ENCODE assay signal across 1 cellular context in genomic region chr9:120928720-120929389, GRCh38.
TF ChIP-seq lines count a peak whose summit lies in the region.

No MANE protein-coding gene starts in this region.

TF ChIP-seq in HepG2, 621 proteins besides CTCF, POLR2A, EP300 and RAD21 (continued from another document and continues in another):
- TF ChIP-seq AGO2 (optimal IDR thresholded peaks at IDR 0.05; ENCODE audit: low read depth, low read length) (peak; percentile 21), HOXD1 (CRISPR knock-in tag; IDR thresholded peaks at IDR 0.05) (peak; percentile 62; the same call in 1 of the 2 replicates), PHF21A (CRISPR knock-in tag; IDR thresholded peaks at IDR 0.05) (no peak), DDIT3 (CRISPR knock-in tag; IDR thresholded peaks at IDR 0.05) (no peak), HMGXB4 (CRISPR knock-in tag; IDR thresholded peaks at IDR 0.05; ENCODE audit: borderline replicate concordance in 1 of 2, low read depth in 1 of 2) (peak; percentile 71 to 76; a peak in 2 of 4 replicates), ZNF549 (CRISPR knock-in tag; IDR thresholded peaks at IDR 0.05) (no peak), HNRNPLL (IDR thresholded peaks at IDR 0.05; ENCODE audit: low read depth, low read length, poor library complexity, severe bottlenecking) (peak; percentile 57), ZNF605 (CRISPR knock-in tag; IDR thresholded peaks at IDR 0.05) (0 out of 2 replicates have a peak, but pooled peaks have one; percentile 15), ZNF709 (CRISPR knock-in tag; IDR thresholded peaks at IDR 0.05) (peak; percentile 21; the same call in 1 of the 2 replicates), ZNF10 (CRISPR knock-in tag; IDR thresholded peaks at IDR 0.05; ENCODE audit: borderline replicate concordance, low read depth) (no peak), PLSCR1 (CRISPR knock-in tag; IDR thresholded peaks at IDR 0.05; ENCODE audit: borderline replicate concordance) (no peak), ZNF543 (CRISPR knock-in tag; IDR thresholded peaks at IDR 0.05) (peak; percentile 77), MTA1 (CRISPR knock-in tag; IDR thresholded peaks at IDR 0.05; ENCODE audit: borderline replicate concordance) (peak; percentile 41; the same call in 1 of the 2 replicates), NFAT5 (CRISPR knock-in tag; IDR thresholded peaks at IDR 0.05) (0 out of 2 replicates have a peak, but pooled peaks have one; percentile 68), SP2 (CRISPR knock-in tag; IDR thresholded peaks at IDR 0.05) (0 out of 2 replicates have a peak, but pooled peaks have one; percentile 27), ZNF570 (CRISPR knock-in tag; IDR thresholded peaks at IDR 0.05; ENCODE audit: borderline replicate concordance) (peak; percentile 49; the same call in 1 of the 2 replicates), ZNF136 (CRISPR knock-in tag; IDR thresholded peaks at IDR 0.05; ENCODE audit: low read depth) (0 out of 2 replicates have a peak, but pooled peaks have one; percentile 47), AKAP8 (CRISPR knock-in tag; IDR thresholded peaks at IDR 0.05) (peak; percentile 45; the same call in 1 of the 2 replicates), EEA1 (CRISPR knock-in tag; IDR thresholded peaks at IDR 0.05; ENCODE audit: borderline replicate concordance) (no peak; the same call in 1 of the 2 replicates), FIP1L1 (IDR thresholded peaks at IDR 0.05; ENCODE audit: borderline replicate concordance, insufficient read depth, low read depth, low read length) (no peak), ZSCAN31 (CRISPR knock-in tag; IDR thresholded peaks at IDR 0.05; ENCODE audit: low read depth) (peak; percentile 84), ZNF180 (CRISPR knock-in tag; IDR thresholded peaks at IDR 0.05; ENCODE audit: borderline replicate concordance, low read depth) (no peak), ZNF138 (CRISPR knock-in tag; IDR thresholded peaks at IDR 0.05; ENCODE audit: low read depth) (no peak), DMAP1 (CRISPR knock-in tag; IDR thresholded peaks at IDR 0.05) (no peak), SAFB2 (CRISPR knock-in tag; IDR thresholded peaks at IDR 0.05; ENCODE audit: borderline replicate concordance, low read depth) (peak; percentile 66; the same call in 1 of the 2 replicates), IRF1 (CRISPR knock-in tag; IDR thresholded peaks at IDR 0.05; ENCODE audit: low read depth) (0 out of 2 replicates have a peak, but pooled peaks have one; percentile 12), ZSCAN29 (CRISPR knock-in tag; conservative IDR thresholded peaks at IDR 0.05) (peak; percentile 79), ATF5 (CRISPR knock-in tag; IDR thresholded peaks at IDR 0.05; ENCODE audit: low read depth) (peak; percentile 38; the same call in 1 of the 2 replicates), RNF219 (CRISPR knock-in tag; IDR thresholded peaks at IDR 0.05) (no peak), ZNF557 (CRISPR knock-in tag; IDR thresholded peaks at IDR 0.05) (peak; percentile 57; the same call in 1 of the 2 replicates), YY1 (IDR thresholded peaks at IDR 0.05; ENCODE audit: insufficient read depth, insufficient replicate concordance, low read depth, low read length) (peak; percentile 61)
- TF ChIP-seq, protein P1, sequence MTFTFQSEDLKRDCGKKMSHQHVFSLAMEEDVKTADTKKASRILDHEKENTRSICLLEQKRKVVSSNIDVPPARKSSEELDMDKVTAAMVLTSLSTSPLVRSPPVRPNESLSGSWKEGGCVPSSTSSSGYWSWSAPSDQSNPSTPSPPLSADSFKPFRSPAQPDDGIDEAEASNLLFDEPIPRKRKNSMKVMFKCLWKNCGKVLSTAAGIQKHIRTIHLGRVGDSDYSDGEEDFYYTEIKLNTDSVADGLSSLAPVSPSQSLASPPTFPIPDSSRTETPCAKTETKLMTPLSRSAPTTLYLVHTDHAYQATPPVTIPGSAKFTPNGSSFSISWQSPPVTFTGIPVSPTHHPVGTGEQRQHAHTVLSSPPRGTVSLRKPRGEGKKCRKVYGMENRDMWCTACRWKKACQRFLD (CRISPR knock-in tag; IDR thresholded peaks at IDR 0.05; ENCODE audit: borderline replicate concordance), result no peak
- TF ChIP-seq, protein P2, sequence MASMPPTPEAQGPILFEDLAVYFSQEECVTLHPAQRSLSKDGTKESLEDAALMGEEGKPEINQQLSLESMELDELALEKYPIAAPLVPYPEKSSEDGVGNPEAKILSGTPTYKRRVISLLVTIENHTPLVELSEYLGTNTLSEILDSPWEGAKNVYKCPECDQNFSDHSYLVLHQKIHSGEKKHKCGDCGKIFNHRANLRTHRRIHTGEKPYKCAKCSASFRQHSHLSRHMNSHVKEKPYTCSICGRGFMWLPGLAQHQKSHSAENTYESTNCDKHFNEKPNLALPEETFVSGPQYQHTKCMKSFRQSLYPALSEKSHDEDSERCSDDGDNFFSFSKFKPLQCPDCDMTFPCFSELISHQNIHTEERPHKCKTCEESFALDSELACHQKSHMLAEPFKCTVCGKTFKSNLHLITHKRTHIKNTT (CRISPR knock-in tag; IDR thresholded peaks at IDR 0.05), result 0 out of 2 replicates have a peak, but pooled peaks have one; percentile 48
- TF ChIP-seq, protein P3, sequence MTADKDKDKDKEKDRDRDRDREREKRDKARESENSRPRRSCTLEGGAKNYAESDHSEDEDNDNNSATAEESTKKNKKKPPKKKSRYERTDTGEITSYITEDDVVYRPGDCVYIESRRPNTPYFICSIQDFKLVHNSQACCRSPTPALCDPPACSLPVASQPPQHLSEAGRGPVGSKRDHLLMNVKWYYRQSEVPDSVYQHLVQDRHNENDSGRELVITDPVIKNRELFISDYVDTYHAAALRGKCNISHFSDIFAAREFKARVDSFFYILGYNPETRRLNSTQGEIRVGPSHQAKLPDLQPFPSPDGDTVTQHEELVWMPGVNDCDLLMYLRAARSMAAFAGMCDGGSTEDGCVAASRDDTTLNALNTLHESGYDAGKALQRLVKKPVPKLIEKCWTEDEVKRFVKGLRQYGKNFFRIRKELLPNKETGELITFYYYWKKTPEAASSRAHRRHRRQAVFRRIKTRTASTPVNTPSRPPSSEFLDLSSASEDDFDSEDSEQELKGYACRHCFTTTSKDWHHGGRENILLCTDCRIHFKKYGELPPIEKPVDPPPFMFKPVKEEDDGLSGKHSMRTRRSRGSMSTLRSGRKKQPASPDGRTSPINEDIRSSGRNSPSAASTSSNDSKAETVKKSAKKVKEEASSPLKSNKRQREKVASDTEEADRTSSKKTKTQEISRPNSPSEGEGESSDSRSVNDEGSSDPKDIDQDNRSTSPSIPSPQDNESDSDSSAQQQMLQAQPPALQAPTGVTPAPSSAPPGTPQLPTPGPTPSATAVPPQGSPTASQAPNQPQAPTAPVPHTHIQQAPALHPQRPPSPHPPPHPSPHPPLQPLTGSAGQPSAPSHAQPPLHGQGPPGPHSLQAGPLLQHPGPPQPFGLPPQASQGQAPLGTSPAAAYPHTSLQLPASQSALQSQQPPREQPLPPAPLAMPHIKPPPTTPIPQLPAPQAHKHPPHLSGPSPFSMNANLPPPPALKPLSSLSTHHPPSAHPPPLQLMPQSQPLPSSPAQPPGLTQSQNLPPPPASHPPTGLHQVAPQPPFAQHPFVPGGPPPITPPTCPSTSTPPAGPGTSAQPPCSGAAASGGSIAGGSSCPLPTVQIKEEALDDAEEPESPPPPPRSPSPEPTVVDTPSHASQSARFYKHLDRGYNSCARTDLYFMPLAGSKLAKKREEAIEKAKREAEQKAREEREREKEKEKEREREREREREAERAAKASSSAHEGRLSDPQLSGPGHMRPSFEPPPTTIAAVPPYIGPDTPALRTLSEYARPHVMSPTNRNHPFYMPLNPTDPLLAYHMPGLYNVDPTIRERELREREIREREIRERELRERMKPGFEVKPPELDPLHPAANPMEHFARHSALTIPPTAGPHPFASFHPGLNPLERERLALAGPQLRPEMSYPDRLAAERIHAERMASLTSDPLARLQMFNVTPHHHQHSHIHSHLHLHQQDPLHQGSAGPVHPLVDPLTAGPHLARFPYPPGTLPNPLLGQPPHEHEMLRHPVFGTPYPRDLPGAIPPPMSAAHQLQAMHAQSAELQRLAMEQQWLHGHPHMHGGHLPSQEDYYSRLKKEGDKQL (CRISPR knock-in tag; IDR thresholded peaks at IDR 0.05; ENCODE audit: low read depth), result no peak
